Comparison of ENCODE assay signal across 8 cellular contexts in genomic region chr19:1591421-1592022, GRCh38. TPM values are rescaled to one million over a fixed set of nuclear protein-coding genes. Genes with fewer than 3 reads are reported as not detected.
A peak's percentile ranks its signal among the peaks of the same experiment; 100 is the strongest.
DNase-seq lines count a peak whose midpoint lies in the region; ATAC-seq and TF ChIP-seq lines count a peak whose summit lies in the region.

No MANE protein-coding gene starts in this region.

- H3K4me3 Mint-ChIP-seq in WTC11, result peak overlapping the region; percentile 85

- H3K36me3 ChIP-seq in BJ (ENCODE audit: control insufficient read depth, insufficient read depth, low read length), result peaks cover 2% of the 10 kb centered on the region; the same call in 1 of the 2 replicates

- no peaks in the 10 kb centered on the region for H3K27me3 Mint-ChIP-seq in WTC11 (ENCODE audit: low read depth)

- DNase-seq in BJ (ENCODE audit: low read depth) (no peak), WTC11 (ENCODE audit: low spot score) (no peak), foreskin fibroblast (peak in 1 of 2 donors; percentile 38), retina (peak; percentile 73), H4 (ENCODE audit: low spot score) (no peak)

- CTCF ChIA-PET in BJ (lab: Yijun Ruan, JAX) (interaction anchor here (0.6 to 1.6 kb wide), 8 partner anchors 12 to 204 kb away, joined by 3 to 7 read pairs (median 3); no protein-coding TSS in a partner anchor), WTC11 (lab: Charles Lee) (interaction anchor here (0.9 to 2.1 kb wide), 12 partner anchors 9 to 235 kb away, joined by 3 to 21 read pairs (median 4); partner anchors contain the start of genes REEP6 and UQCR11)

- H3K9me3 Mint-ChIP-seq in WTC11, result no peaks in the 10 kb centered on the region

- H3K4me1 Mint-ChIP-seq in WTC11, result peaks cover 10% of the 10 kb centered on the region

- peak overlapping the region; percentile 95 for H3K4me3 ChIP-seq in BJ (ENCODE audit: low read depth, low read length)
- peak overlapping the region; percentile 78 to 84 for H3K4me3 ChIP-seq in foreskin fibroblast (ENCODE audit: low read depth in 1 of 2, low read length in 2 of 2)

- POLR2A ChIA-PET in BJ (lab: Charles Lee) (interaction anchor here (0.6 kb wide), 2 partner anchors 25 to 489 kb away, joined by 4 to 6 read pairs; no protein-coding TSS in a partner anchor), WTC11 (lab: Charles Lee) (interaction anchor here (0.6 to 1.4 kb wide), 6 partner anchors 14 to 61 kb away, joined by 3 to 4 read pairs (median 4); partner anchors contain the start of gene TCF3)

- H3K36me3 Mint-ChIP-seq in WTC11, result peaks cover 5% of the 10 kb centered on the region; the same call in 1 of the 2 replicates

- H3K27ac Mint-ChIP-seq in WTC11, result peak overlapping the region; percentile 93

- ATAC-seq in HG03442 (IDR thresholded peaks at IDR 0.05; ENCODE audit: unreplicated experiment) (peak; percentile 2), WTC11 (no peak), HG03565 (IDR thresholded peaks at IDR 0.05; ENCODE audit: unreplicated experiment) (no peak), GM19023 (IDR thresholded peaks at IDR 0.05; ENCODE audit: unreplicated experiment) (no peak)

- no peaks in the 10 kb centered on the region for H3K27me3 ChIP-seq in BJ (ENCODE audit: control insufficient read depth, insufficient read depth, low read length)

- TF ChIP-seq CTCF in BJ (IDR thresholded peaks at IDR 0.05; ENCODE audit: insufficient read depth, low read depth, low read length) (no peak), WTC11 (IDR thresholded peaks at IDR 0.05) (no peak), foreskin fibroblast (IDR thresholded peaks at IDR 0.05; ENCODE audit: low read depth, low read length) (no peak)

TF ChIP-seq in WTC11, 78 proteins besides CTCF, POLR2A, EP300 and RAD21:
- TF ChIP-seq ZNF396 (CRISPR knock-in tag; IDR thresholded peaks at IDR 0.05; ENCODE audit: borderline replicate concordance), result no peak
- TF ChIP-seq NFE2L1 (CRISPR knock-in tag; IDR thresholded peaks at IDR 0.05), result no peak
- no peak; the same call in 1 of the 2 replicates for TF ChIP-seq PRRX2 (CRISPR knock-in tag; IDR thresholded peaks at IDR 0.05)
- TF ChIP-seq HMGXB4 (CRISPR knock-in tag; IDR thresholded peaks at IDR 0.05), result peak; percentile 41
- no peak for TF ChIP-seq ATF6 (CRISPR knock-in tag; IDR thresholded peaks at IDR 0.05)
- no peak for TF ChIP-seq AFF4 (CRISPR knock-in tag; IDR thresholded peaks at IDR 0.05; ENCODE audit: borderline replicate concordance)
- 0 out of 2 replicates have a peak, but pooled peaks have one; percentile 13 for TF ChIP-seq OVOL2 (CRISPR knock-in tag; IDR thresholded peaks at IDR 0.05; ENCODE audit: borderline replicate concordance)
- no peak for TF ChIP-seq FOXP1 (CRISPR knock-in tag; IDR thresholded peaks at IDR 0.05; ENCODE audit: borderline replicate concordance)
- TF ChIP-seq MAX (CRISPR knock-in tag; IDR thresholded peaks at IDR 0.05), result no peak

RNA-seq across cellular contexts. Expression of gene MBD3, which starts 1.1 kb away (rescaled TPM):
- 38.9 and 53.4 TPM in 2 replicates for polyA plus RNA-seq in BJ (2011; rRNA removed)
- polyA minus RNA-seq in BJ (2011; rRNA and poly(A)+ RNA removed), result 17.4 and 26.7 TPM in 2 replicates
- 90.2 to 94.8 TPM (median 93.2 TPM) in 3 replicates for total RNA-seq in WTC11 (2021)
- total RNA-seq in H4 (2014; rRNA removed; shearing (Covaris generic)), result 45.8 and 64.9 TPM in 2 replicates

RNA-seq across cellular contexts. Expression of gene UQCR11, which starts 13.7 kb away (rescaled TPM):
- polyA plus RNA-seq in BJ (2011; rRNA removed), result 177 and 213 TPM in 2 replicates
- polyA minus RNA-seq in BJ (2011; rRNA and poly(A)+ RNA removed), result 20.0 and 30.9 TPM in 2 replicates
- 195 to 198 TPM (median 196 TPM) in 3 replicates for total RNA-seq in WTC11 (2021)
- total RNA-seq in H4 (2014; rRNA removed; shearing (Covaris generic)), result 42.2 and 49.7 TPM in 2 replicates

RNA-seq across cellular contexts. Expression of gene MEX3D, which starts 23.4 kb away (rescaled TPM):
- polyA plus RNA-seq in BJ (2011; rRNA removed), result 5.4 and 6.9 TPM in 2 replicates
- 7.7 and 9.8 TPM in 2 replicates for polyA minus RNA-seq in BJ (2011; rRNA and poly(A)+ RNA removed)
- 69.5 to 80.5 TPM (median 78.2 TPM) in 3 replicates for total RNA-seq in WTC11 (2021)
- 5.7 and 10.6 TPM in 2 replicates for total RNA-seq in H4 (2014; rRNA removed; shearing (Covaris generic))
